ENCODE assay signal across 8 cellular contexts in genomic region chrX:40580537-40581332, GRCh38.
DNase-seq lines count a peak whose midpoint lies in the region; ATAC-seq and TF ChIP-seq lines count a peak whose summit lies in the region.

Gene ATP6AP2, plus strand, starts transcription at chrX:40580970. Its CDS starts 96 bp downstream, at chrX:40581066.

- ATAC-seq in GM19035 (IDR thresholded peaks at IDR 0.05; ENCODE audit: unreplicated experiment): peak; percentile 97
- ATAC-seq in HG03354 (IDR thresholded peaks at IDR 0.05; ENCODE audit: poor library complexity, severe bottlenecking, unreplicated experiment): peak; percentile 96

- peak; percentile 75 for DNase-seq in AG09319 (ENCODE audit: extremely low read depth, low read depth)
- DNase-seq in NCI-H446 treated with DMSO at 0.1 percent for 48 hours (lab: John Stamatoyannopoulos, UW): peak; percentile 85
- DNase-seq in activated CD4-positive, CD25-positive, alpha-beta regulatory T cell treated with anti-CD3 and anti-CD28 coated beads, Interleukin-2, amount 50 U/mL, for 72 hours: peak; percentile 81
- peak; percentile 60 to 68 for DNase-seq in cerebellar nuclear complex (lab: John Stamatoyannopoulos, UW)
- DNase-seq in islet precursor cell: peak; percentile 99
- DNase-seq in stimulated activated CD4-positive, alpha-beta T cell treated with anti-CD3 and anti-CD28 coated beads, Interleukin-12 subunit alpha, Interleukin-12 subunit beta, amount 100 ng/mL, for 48 hours (ENCODE audit: low read depth in 2 of 3, low spot score in 1 of 3): peak; percentile 83 to 89 (median 86)

- TF ChIP-seq CTCF in AG09319 (IDR thresholded peaks at IDR 0.05; ENCODE audit: low read depth, low read length): no peak

Comparison
In these comparisons a context has a peak if more than half of its experiments do, and no peak if none do; other contexts are left out.
1. Peak in every context shown above with its lines: DNase-seq and ATAC-seq.